Comparison of ENCODE assay signal across 19 cellular contexts in the genomic region with DNA sequence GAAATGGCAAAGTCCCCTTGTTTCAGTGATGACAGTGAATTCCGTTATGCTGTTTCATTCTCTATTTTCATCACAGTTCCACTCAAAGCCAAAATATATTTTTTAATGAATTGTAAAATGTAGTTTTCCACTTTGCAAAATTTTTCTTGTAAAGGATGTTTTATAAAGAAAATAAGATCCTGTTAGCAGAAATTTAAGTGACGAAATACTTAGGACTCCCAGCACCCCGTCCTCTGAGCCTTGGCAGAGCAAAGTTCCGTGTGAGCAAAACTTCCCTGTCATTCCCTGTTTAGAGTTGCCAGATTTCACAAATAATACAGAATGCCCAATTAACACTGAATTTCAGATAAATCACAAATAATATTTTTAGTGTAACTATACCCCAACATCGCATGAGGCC.
DNase-seq lines count a peak whose midpoint lies in the region; ATAC-seq and TF ChIP-seq lines count a peak whose summit lies in the region.
"Had no signal": no experiment of that assay in that cellular context is flagged by ENCODE, and none has a peak within 500 bp of the region (broad histone marks: within the 10 kb centered on the region; RNA-seq: fewer than 3 reads in every experiment).

No MANE protein-coding gene starts in this region.

- H3K4me1 ChIP-seq in psoas muscle: peaks cover 13% of the 10 kb centered on the region

- H3K27me3 ChIP-seq in psoas muscle (ENCODE audit: insufficient read depth in 3 of 3, low read length in 2 of 3): no peaks in the 10 kb centered on the region

- WGBS in psoas muscle, 3 donors: 81 to 86% (median 84%) methylated on average over 5 of the region's 5 CpGs

- TF ChIP-seq CTCF in 22Rv1 (IDR thresholded peaks at IDR 0.05) (no peak), psoas muscle (IDR thresholded peaks at IDR 0.05) (no peak)

- H3K27ac Mint-ChIP-seq in activated CD8-positive, alpha-beta memory T cell treated with anti-CD3 and anti-CD28 coated beads, Interleukin-2, amount 10 ng/mL, durations not matched to agents 7 days and 5 days: no peak overlapping the region
- H3K27ac Mint-ChIP-seq: activated CD4-positive, alpha-beta T cell treated with anti-CD3 and anti-CD28 coated beads for 36 hours; CD4-positive, CD25-positive, alpha-beta regulatory T cell had no signal

- H3K27ac ChIP-seq in 22Rv1 (peak overlapping the region; percentile 85), angular gyrus (ENCODE audit: low read depth, low read length) (peak overlapping the region; percentile 97), psoas muscle (peak overlapping the region; percentile 36)
- H3K27ac ChIP-seq: PC-9 had no signal

- H3K4me1 Mint-ChIP-seq in activated CD8-positive, alpha-beta memory T cell treated with anti-CD3 and anti-CD28 coated beads, Interleukin-2, amount 10 ng/mL, durations not matched to agents 7 days and 5 days: no peaks in the 10 kb centered on the region

- H3K9me3 ChIP-seq in psoas muscle: no peaks in the 10 kb centered on the region

- intact Hi-C loops in psoas muscle (cut with DNase I): no loop called here

- DNase-seq in globus pallidus (ENCODE audit: low spot score) (peak; percentile 53), psoas muscle (no peak), AG08396 (ENCODE audit: low spot score) (no peak), NCI-H1417 treated with DMSO at 0.1 percent for 48 hours (lab: John Stamatoyannopoulos, UW) (no peak), SKM-1 (lab: John Stamatoyannopoulos, UW; ENCODE audit: unreplicated experiment) (no peak)
- no peak for DNase-seq in activated CD8-positive, alpha-beta memory T cell treated with anti-CD3 and anti-CD28 coated beads, Interleukin-2, amount 10 ng/mL, durations not matched to agents 7 days and 5 days
- DNase-seq: activated CD4-positive, alpha-beta T cell treated with anti-CD3 and anti-CD28 coated beads for 36 hours; activated gamma-delta T cell; CD4-positive, CD25-positive, alpha-beta regulatory T cell; glutamatergic neuron; Kasumi-1; NCI-H1105; PC-9; stimulated activated CD4-positive, alpha-beta T cell treated with anti-CD3 and anti-CD28 coated beads, Interleukin-4, amount 100 ng/mL, for 4 hours; stimulated activated CD8-positive, alpha-beta memory T cell treated with anti-CD3 and anti-CD28 coated beads, Interleukin-4, amount 100 ng/mL, for 48 hours; trophoblast cell had no signal

- no peak overlapping the region for H3K4me3 Mint-ChIP-seq in activated CD8-positive, alpha-beta memory T cell treated with anti-CD3 and anti-CD28 coated beads, Interleukin-2, amount 10 ng/mL, durations not matched to agents 7 days and 5 days
- H3K4me3 Mint-ChIP-seq: activated CD4-positive, alpha-beta T cell treated with anti-CD3 and anti-CD28 coated beads for 36 hours; CD4-positive, CD25-positive, alpha-beta regulatory T cell had no signal

- H3K36me3 ChIP-seq in psoas muscle (ENCODE audit: insufficient read depth in 1 of 2, low read depth in 1 of 2): no peaks in the 10 kb centered on the region

- H3K27me3 Mint-ChIP-seq in activated CD8-positive, alpha-beta memory T cell treated with anti-CD3 and anti-CD28 coated beads, Interleukin-2, amount 10 ng/mL, durations not matched to agents 7 days and 5 days: no peaks in the 10 kb centered on the region

- H3K9me3 Mint-ChIP-seq in activated CD8-positive, alpha-beta memory T cell treated with anti-CD3 and anti-CD28 coated beads, Interleukin-2, amount 10 ng/mL, durations not matched to agents 7 days and 5 days (ENCODE audit: low read depth): peaks cover 1% of the 10 kb centered on the region

- ATAC-seq in psoas muscle: no peak
- no peak for ATAC-seq in activated CD8-positive, alpha-beta memory T cell treated with anti-CD3 and anti-CD28 coated beads, Interleukin-2, amount 10 ng/mL, durations not matched to agents 7 days and 5 days
- ATAC-seq: activated CD4-positive, alpha-beta T cell treated with anti-CD3 and anti-CD28 coated beads for 36 hours had no signal

- H3K4me3 ChIP-seq in psoas muscle: no peak overlapping the region
- H3K4me3 ChIP-seq: lung, PC-9 had no signal

- CTCF ChIA-PET in activated CD8-positive, alpha-beta memory T cell treated with anti-CD3 and anti-CD28 coated beads, Interleukin-2, amount 10 ng/mL, durations not matched to agents 7 days and 5 days (lab: Charles Lee): no interaction called here

- H3K36me3 Mint-ChIP-seq in activated CD8-positive, alpha-beta memory T cell treated with anti-CD3 and anti-CD28 coated beads, Interleukin-2, amount 10 ng/mL, durations not matched to agents 7 days and 5 days: peaks cover 1% of the 10 kb centered on the region
- H3K36me3 Mint-ChIP-seq: CD4-positive, CD25-positive, alpha-beta regulatory T cell had no signal

Comparison
In these comparisons a context has a peak if more than half of its experiments do, and no peak if none do; other contexts are left out.
1. H3K27ac ChIP-seq: peak in every context shown above with its lines; median percentile 97 in angular gyrus; 85 in 22Rv1; 36 in psoas muscle.